ENCODE assay signal across 1 cellular context in genomic region chr4:48244665-48245064, GRCh38.
TF ChIP-seq lines count a peak whose summit lies in the region.

No MANE protein-coding gene starts in this region.

TF ChIP-seq in K562, 482 proteins besides CTCF, POLR2A, EP300 and RAD21 (continued from another document):
- TF ChIP-seq HINFP (tag; conservative IDR thresholded peaks at IDR 0.05; ENCODE audit: low read depth) (no peak), FOSL1 (tag; conservative IDR thresholded peaks at IDR 0.05) (0 out of 2 replicates have a peak, but pooled peaks have one; percentile 19), TAF9B (IDR thresholded peaks at IDR 0.05; ENCODE audit: partially characterized antibody) (no peak), NR3C1 (CRISPR knock-in tag; IDR thresholded peaks at IDR 0.05) (no peak), CBFA2T2 (conservative IDR thresholded peaks at IDR 0.05) (peak; percentile 20; the same call in 1 of the 2 replicates), ARHGAP35 (IDR thresholded peaks at IDR 0.05; ENCODE audit: partially characterized antibody) (no peak), ZBTB12 (CRISPR knock-in tag; IDR thresholded peaks at IDR 0.05) (no peak), XRCC4 (IDR thresholded peaks at IDR 0.05; ENCODE audit: extremely low read depth, insufficient read depth, insufficient read length) (no peak), CBFA2T3 (IDR thresholded peaks at IDR 0.05) (peak; percentile 42), TRIM24 (IDR thresholded peaks at IDR 0.05) (peak; percentile 45 to 64; a peak in 3 of 4 replicates)
